10 cellular contexts compared by ENCODE assay signal in the genomic region with DNA sequence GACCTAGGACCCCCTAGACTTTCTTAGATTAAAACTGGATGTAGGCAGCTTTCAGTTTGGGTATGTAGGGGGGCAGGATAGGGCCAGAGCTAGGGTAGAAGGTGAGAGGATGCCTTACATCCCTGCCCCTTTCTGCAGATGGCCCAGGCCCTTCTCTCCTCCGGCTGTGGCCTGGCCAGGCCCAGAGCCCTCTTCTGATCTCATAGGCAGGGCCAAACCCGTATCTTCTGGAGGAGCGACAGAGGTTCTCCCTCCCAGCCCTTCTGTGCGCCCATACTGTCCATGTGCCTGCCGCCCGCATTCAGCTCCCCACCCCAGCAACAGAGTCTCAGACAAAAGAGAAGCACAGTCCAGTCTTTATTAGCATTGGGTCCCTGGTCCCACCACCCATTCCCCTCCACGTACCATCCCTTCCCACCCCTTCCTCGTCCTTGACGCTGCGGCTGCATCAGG. TPM values are rescaled to one million over a fixed set of nuclear protein-coding genes. Genes with fewer than 3 reads are reported as not detected.
DNase-seq lines count a peak whose midpoint lies in the region; ATAC-seq and TF ChIP-seq lines count a peak whose summit lies in the region.
"Had no signal": no experiment of that assay in that cellular context is flagged by ENCODE, and none has a peak within 500 bp of the region (broad histone marks: within the 10 kb centered on the region; RNA-seq: fewer than 3 reads in every experiment).

No MANE protein-coding gene starts in this region.

- in situ Hi-C loops in KBM-7 (cut with MboI; ENCODE audit: low pct_unique_long_range_greater_than_20kb, low sequenced_read_pairs): no loop called here

- peak in 1 of 2 experiments; percentile 70 for DNase-seq in HL-60 (ENCODE audit: low read depth in 1 of 2, low spot score in 1 of 2)
- peak; percentile 25 for DNase-seq in activated CD4-positive, alpha-beta T cell treated with anti-CD3 and anti-CD28 coated beads, Interleukin-2, amount 50 U/mL, for 1 hour
- DNase-seq in stimulated activated CD8-positive, alpha-beta memory T cell treated with anti-CD3 and anti-CD28 coated beads, Interleukin-4, amount 100 ng/mL, for 48 hours: peak; percentile 72
- DNase-seq in SW 1271 (lab: John Stamatoyannopoulos, UW): no peak
- DNase-seq in KBM-7: no peak
- DNase-seq in anterior cingulate cortex (lab: John Stamatoyannopoulos, UW): no peak
- DNase-seq: WERI-Rb-1 had no signal

- no peak for ATAC-seq in gastroesophageal sphincter
- no peak for ATAC-seq in GM18498 (IDR thresholded peaks at IDR 0.05; ENCODE audit: unreplicated experiment)

- no peaks in the 10 kb centered on the region for H3K9me3 ChIP-seq in gastroesophageal sphincter

- no peaks in the 10 kb centered on the region for H3K36me3 ChIP-seq in gastroesophageal sphincter
- H3K36me3 ChIP-seq: WERI-Rb-1 had no signal

- H3K27me3 ChIP-seq in HL-60 (ENCODE audit: insufficient read depth, poor library complexity, severe bottlenecking): no peaks in the 10 kb centered on the region
- peaks cover 20% of the 10 kb centered on the region for H3K27me3 ChIP-seq in gastroesophageal sphincter

- TF ChIP-seq CTCF in HL-60 (IDR thresholded peaks at IDR 0.05; ENCODE audit: insufficient read depth, low read length): no peak
- no peak for TF ChIP-seq CTCF in gastroesophageal sphincter (IDR thresholded peaks at IDR 0.05)

- peaks cover 0 to 19% (median 0%) of the 10 kb centered on the region in 3 donors for H3K4me1 ChIP-seq in gastroesophageal sphincter

- no peak for TF ChIP-seq POLR2A in gastroesophageal sphincter (IDR thresholded peaks at IDR 0.05)

- no peak for TF ChIP-seq EP300 in gastroesophageal sphincter (IDR thresholded peaks at IDR 0.05)

- H3K4me3 ChIP-seq in HL-60 (replicated peaks; ENCODE audit: insufficient read depth, low read length) (peak overlapping the region; percentile 72), gastroesophageal sphincter (peak overlapping the region; percentile 10 to 48)

- H3K27ac ChIP-seq in HL-60 (replicated peaks): peak overlapping the region; percentile 100
- peak overlapping the region in 2 of 4 donors; percentile 24 to 66 for H3K27ac ChIP-seq in gastroesophageal sphincter
- H3K27ac ChIP-seq: WERI-Rb-1 had no signal

- 70 to 72% methylated on average over 2 of the region's 10 CpGs for WGBS in gastroesophageal sphincter (ENCODE audit: low coverage in 1 of 2), 2 donors

RNA-seq across cellular contexts. Expression of a gene that starts 2.0 kb away (rescaled TPM):
- 10 to 100 TPM in 3 of 4 donors, 1 to 10 TPM in 1; 7.4 to 44.8 (median 23.0) TPM for total RNA-seq in gastroesophageal sphincter

RNA-seq across cellular contexts. Expression of a gene that starts 21.4 kb away (rescaled TPM):
- total RNA-seq in gastroesophageal sphincter: 10 to 100 TPM; 40.1 to 55.4 (median 45.1) TPM

RNA-seq across cellular contexts. Expression of a gene that starts 49.8 kb away (rescaled TPM):
- total RNA-seq in gastroesophageal sphincter: 1 to 10 TPM in 1 of 4 donors, not detected in 3; 1.6 TPM
- total RNA-seq: M059J had no signal

Comparison
In these comparisons a context has a peak if more than half of its experiments do, and no peak if none do; other contexts are left out.
1. DNase-seq: peak in activated CD4-positive, alpha-beta T cell treated with anti-CD3 and anti-CD28 coated beads, Interleukin-2, amount 50 U/mL, for 1 hour (single experiment) and stimulated activated CD8-positive, alpha-beta memory T cell treated with anti-CD3 and anti-CD28 coated beads, Interleukin-4, amount 100 ng/mL, for 48 hours (single experiment); none in SW 1271 (0 of 2), KBM-7 (single experiment) and anterior cingulate cortex (0 of 58).